In genomic region chr1:115179397-115179835, GRCh38 we compare ENCODE assay signal across 11 cellular contexts.
DNase-seq lines count a peak whose midpoint lies in the region; ATAC-seq and TF ChIP-seq lines count a peak whose summit lies in the region.
"Had no signal": no experiment of that assay in that cellular context is flagged by ENCODE, and none has a peak within 500 bp of the region (broad histone marks: within the 10 kb centered on the region; RNA-seq: fewer than 3 reads in every experiment).

No MANE protein-coding gene starts in this region.

- no peaks in the 10 kb centered on the region for H3K36me3 ChIP-seq in heart left ventricle
- H3K36me3 ChIP-seq: BLaER1 had no signal

- H3K9me3 Mint-ChIP-seq in activated T-cell treated with anti-CD3 and anti-CD28 coated beads, Interleukin-2, amount 50 U/mL, for 72 hours = no peaks in the 10 kb centered on the region
- H3K9me3 Mint-ChIP-seq: central memory CD8-positive, alpha-beta T cell had no signal

- H3K27me3 ChIP-seq in heart left ventricle = no peaks in the 10 kb centered on the region
- H3K27me3 ChIP-seq: BLaER1 had no signal

- TF ChIP-seq CTCF in heart left ventricle (IDR thresholded peaks at IDR 0.05) = no peak

- peak; percentile 60 to 68 for ATAC-seq in activated T-cell treated with anti-CD3 and anti-CD28 coated beads, Interleukin-2, amount 50 U/mL, for 72 hours (replicated peaks in 1 of 2)
- ATAC-seq in heart left ventricle (peak; percentile 72 to 87 (median 79)), GM21367 (IDR thresholded peaks at IDR 0.05; ENCODE audit: unreplicated experiment) (no peak)

- H3K4me1 ChIP-seq in heart left ventricle = peaks cover 0 to 25% (median 9%) of the 10 kb centered on the region in 12 donors

- TF ChIP-seq POLR2A in heart left ventricle (IDR thresholded peaks at IDR 0.05) = no peak

- no peaks in the 10 kb centered on the region for H3K9me3 ChIP-seq in heart left ventricle
- H3K9me3 ChIP-seq: BLaER1 had no signal

- H3K27me3 Mint-ChIP-seq in activated T-cell treated with anti-CD3 and anti-CD28 coated beads, Interleukin-2, amount 50 U/mL, for 72 hours (ENCODE audit: low read depth) = peaks cover 18% of the 10 kb centered on the region

- no peaks in the 10 kb centered on the region for H3K36me3 Mint-ChIP-seq in activated T-cell treated with anti-CD3 and anti-CD28 coated beads, Interleukin-2, amount 50 U/mL, for 72 hours (ENCODE audit: insufficient read depth in 2 of 2)

- H3K4me1 Mint-ChIP-seq in activated T-cell treated with anti-CD3 and anti-CD28 coated beads, Interleukin-2, amount 50 U/mL, for 72 hours (ENCODE audit: low read depth) = peaks cover 1% of the 10 kb centered on the region
- H3K4me1 Mint-ChIP-seq: central memory CD8-positive, alpha-beta T cell had no signal

- WGBS in heart left ventricle, 4 donors = 55 to 65% (median 55%) methylated on average over 5 to 10 of the region's 10 CpGs

- no peak overlapping the region for H3K4me3 ChIP-seq in heart left ventricle
- H3K4me3 ChIP-seq: BLaER1 had no signal

- in situ Hi-C loops in KBM-7 (cut with MboI; ENCODE audit: low pct_unique_long_range_greater_than_20kb, low sequenced_read_pairs) = no loop called here

- no peak overlapping the region for H3K27ac Mint-ChIP-seq in activated T-cell treated with anti-CD3 and anti-CD28 coated beads, Interleukin-2, amount 50 U/mL, for 72 hours

- H3K27ac ChIP-seq in heart left ventricle = peak overlapping the region in 6 of 12 donors; percentile 22 to 69 (median 54)
- H3K27ac ChIP-seq: BLaER1 had no signal

- peak in 1 of 2 donors; percentile 6 for DNase-seq in activated T-cell treated with anti-CD3 and anti-CD28 coated beads, Interleukin-2, amount 50 U/mL, for 72 hours
- DNase-seq in activated T-cell treated with anti-CD3 and anti-CD28 coated beads for 4 hours (no peak), UCSD-AML1 (lab: John Stamatoyannopoulos, UW; ENCODE audit: unreplicated experiment) (peak; percentile 28), heart left ventricle (peak in 4 of 5 donors; percentile 46 to 85 (median 84)), stromal cell of bone marrow (ENCODE audit: low read depth) (peak; percentile 85), NCI-H1092 (lab: John Stamatoyannopoulos, UW) (no peak), KBM-7 (no peak)
- DNase-seq: activated CD4-positive, CD25-positive, alpha-beta regulatory T cell treated with anti-CD3 and anti-CD28 coated beads, Interleukin-2, amount 50 U/mL, for 72 hours had no signal

- H3K4me3 Mint-ChIP-seq in activated T-cell treated with anti-CD3 and anti-CD28 coated beads, Interleukin-2, amount 50 U/mL, for 72 hours = no peak overlapping the region
- H3K4me3 Mint-ChIP-seq: central memory CD8-positive, alpha-beta T cell had no signal

- intact Hi-C loops in heart left ventricle (cut with DNase I) = loop anchor here in 2 of 10 donors (5.0 kb wide), 1 partner anchor 37 kb away; no protein-coding TSS in a partner anchor

Comparison
In these comparisons a context has a peak if more than half of its experiments do, and no peak if none do; other contexts are left out.
1. DNase-seq: peak in UCSD-AML1 (single experiment), heart left ventricle (4 of 5) and stromal cell of bone marrow (single experiment); none in activated T-cell treated with anti-CD3 and anti-CD28 coated beads for 4 hours (single experiment), NCI-H1092 (single experiment) and KBM-7 (single experiment).